1 cellular context compared by ENCODE assay signal in genomic region chr17:57946798-57947358, GRCh38.
TF ChIP-seq lines count a peak whose summit lies in the region.

No MANE protein-coding gene starts in this region.

TF ChIP-seq in GM12878, 131 proteins besides CTCF, POLR2A, EP300 and RAD21 (continued from another document and continues in another):
- TF ChIP-seq IRF5 (IDR thresholded peaks at IDR 0.05; ENCODE audit: borderline replicate concordance): no peak
- no peak for TF ChIP-seq ZBTB33 (IDR thresholded peaks at IDR 0.05)
- TF ChIP-seq, protein P1, sequence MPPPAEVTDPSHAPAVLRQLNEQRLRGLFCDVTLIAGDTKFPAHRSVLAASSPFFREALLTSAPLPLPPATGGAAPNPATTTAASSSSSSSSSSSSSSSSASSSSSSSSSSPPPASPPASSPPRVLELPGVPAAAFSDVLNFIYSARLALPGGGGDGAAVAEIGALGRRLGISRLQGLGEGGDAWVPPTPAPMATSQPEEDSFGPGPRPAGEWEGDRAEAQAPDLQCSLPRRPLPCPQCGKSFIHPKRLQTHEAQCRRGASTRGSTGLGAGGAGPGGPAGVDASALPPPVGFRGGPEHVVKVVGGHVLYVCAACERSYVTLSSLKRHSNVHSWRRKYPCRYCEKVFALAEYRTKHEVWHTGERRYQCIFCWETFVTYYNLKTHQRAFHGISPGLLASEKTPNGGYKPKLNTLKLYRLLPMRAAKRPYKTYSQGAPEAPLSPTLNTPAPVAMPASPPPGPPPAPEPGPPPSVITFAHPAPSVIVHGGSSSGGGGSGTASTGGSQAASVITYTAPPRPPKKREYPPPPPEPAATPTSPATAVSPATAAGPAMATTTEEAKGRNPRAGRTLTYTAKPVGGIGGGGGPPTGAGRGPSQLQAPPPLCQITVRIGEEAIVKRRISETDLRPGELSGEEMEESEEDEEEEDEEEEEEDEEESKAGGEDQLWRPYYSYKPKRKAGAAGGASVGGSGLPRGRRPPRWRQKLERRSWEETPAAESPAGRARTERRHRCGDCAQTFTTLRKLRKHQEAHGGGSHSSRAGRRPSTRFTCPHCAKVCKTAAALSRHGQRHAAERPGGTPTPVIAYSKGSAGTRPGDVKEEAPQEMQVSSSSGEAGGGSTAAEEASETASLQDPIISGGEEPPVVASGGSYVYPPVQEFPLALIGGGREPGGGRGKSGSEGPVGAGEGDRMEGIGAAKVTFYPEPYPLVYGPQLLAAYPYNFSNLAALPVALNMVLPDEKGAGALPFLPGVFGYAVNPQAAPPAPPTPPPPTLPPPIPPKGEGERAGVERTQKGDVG (CRISPR knock-in tag; IDR thresholded peaks at IDR 0.05): no peak
- peak; percentile 85 for TF ChIP-seq NFIC (IDR thresholded peaks at IDR 0.05; ENCODE audit: low read depth, low read length)
- peak; percentile 63; the same call in 1 of the 2 replicates for TF ChIP-seq FOXM1 (IDR thresholded peaks at IDR 0.05; ENCODE audit: low read depth, low read length)
- no peak for TF ChIP-seq BMI1 (IDR thresholded peaks at IDR 0.05; ENCODE audit: borderline replicate concordance)
- 0 out of 2 replicates have a peak, but pooled peaks have one; percentile 45 for TF ChIP-seq CHD2 (IDR thresholded peaks at IDR 0.05; ENCODE audit: borderline replicate concordance, low read depth, low read length)
- TF ChIP-seq PML (IDR thresholded peaks at IDR 0.05; ENCODE audit: low read length): peak; percentile 27; the same call in 1 of the 2 replicates
- peak; percentile 62; the same call in 1 of the 2 replicates for TF ChIP-seq CBFB (IDR thresholded peaks at IDR 0.05; ENCODE audit: low read depth)
- peak; percentile 89 for TF ChIP-seq TCF12 (IDR thresholded peaks at IDR 0.05; ENCODE audit: low read depth, low read length)
- TF ChIP-seq NRF1 (conservative IDR thresholded peaks at IDR 0.05; ENCODE audit: low read depth, low read length): no peak
- TF ChIP-seq STAT3 (IDR thresholded peaks at IDR 0.05; ENCODE audit: low read depth, low read length): no peak
- no peak for TF ChIP-seq FOS (IDR thresholded peaks at IDR 0.05; ENCODE audit: borderline replicate concordance, extremely low read depth, insufficient read length)
- TF ChIP-seq ZBTB11 (CRISPR knock-in tag; IDR thresholded peaks at IDR 0.05): no peak
- TF ChIP-seq, protein P2, sequence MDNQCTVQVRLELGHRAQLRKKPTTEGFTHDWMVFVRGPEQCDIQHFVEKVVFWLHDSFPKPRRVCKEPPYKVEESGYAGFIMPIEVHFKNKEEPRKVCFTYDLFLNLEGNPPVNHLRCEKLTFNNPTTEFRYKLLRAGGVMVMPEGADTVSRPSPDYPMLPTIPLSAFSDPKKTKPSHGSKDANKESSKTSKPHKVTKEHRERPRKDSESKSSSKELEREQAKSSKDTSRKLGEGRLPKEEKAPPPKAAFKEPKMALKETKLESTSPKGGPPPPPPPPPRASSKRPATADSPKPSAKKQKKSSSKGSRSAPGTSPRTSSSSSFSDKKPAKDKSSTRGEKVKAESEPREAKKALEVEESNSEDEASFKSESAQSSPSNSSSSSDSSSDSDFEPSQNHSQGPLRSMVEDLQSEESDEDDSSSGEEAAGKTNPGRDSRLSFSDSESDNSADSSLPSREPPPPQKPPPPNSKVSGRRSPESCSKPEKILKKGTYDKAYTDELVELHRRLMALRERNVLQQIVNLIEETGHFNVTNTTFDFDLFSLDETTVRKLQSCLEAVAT (IDR thresholded peaks at IDR 0.05): peak; percentile 62; the same call in 1 of the 2 replicates
- TF ChIP-seq CREM (IDR thresholded peaks at IDR 0.05; ENCODE audit: low read depth): peak; percentile 56; the same call in 1 of the 2 replicates
- TF ChIP-seq ESRRA (IDR thresholded peaks at IDR 0.05; ENCODE audit: low read length): no peak
- TF ChIP-seq PBX3 (IDR thresholded peaks at IDR 0.05; ENCODE audit: insufficient replicate concordance, low read depth, low read length): peak; percentile 39
- peak in 1 of 2 experiments; percentile 50; a peak in 2 of 4 replicates for TF ChIP-seq BHLHE40 (IDR thresholded peaks at IDR 0.05; ENCODE audit: borderline replicate concordance in 1 of 2, low read depth in 2 of 2, low read length in 1 of 2)
- TF ChIP-seq, protein P3, sequence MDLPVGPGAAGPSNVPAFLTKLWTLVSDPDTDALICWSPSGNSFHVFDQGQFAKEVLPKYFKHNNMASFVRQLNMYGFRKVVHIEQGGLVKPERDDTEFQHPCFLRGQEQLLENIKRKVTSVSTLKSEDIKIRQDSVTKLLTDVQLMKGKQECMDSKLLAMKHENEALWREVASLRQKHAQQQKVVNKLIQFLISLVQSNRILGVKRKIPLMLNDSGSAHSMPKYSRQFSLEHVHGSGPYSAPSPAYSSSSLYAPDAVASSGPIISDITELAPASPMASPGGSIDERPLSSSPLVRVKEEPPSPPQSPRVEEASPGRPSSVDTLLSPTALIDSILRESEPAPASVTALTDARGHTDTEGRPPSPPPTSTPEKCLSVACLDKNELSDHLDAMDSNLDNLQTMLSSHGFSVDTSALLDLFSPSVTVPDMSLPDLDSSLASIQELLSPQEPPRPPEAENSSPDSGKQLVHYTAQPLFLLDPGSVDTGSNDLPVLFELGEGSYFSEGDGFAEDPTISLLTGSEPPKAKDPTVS (IDR thresholded peaks at IDR 0.05; ENCODE audit: low read depth, low read length): no peak
- peak; percentile 97 for TF ChIP-seq RUNX3 (IDR thresholded peaks at IDR 0.05; ENCODE audit: low read length)
- TF ChIP-seq MTA3 (IDR thresholded peaks at IDR 0.05; ENCODE audit: borderline replicate concordance, low read length): peak; percentile 89; the same call in 1 of the 2 replicates
- TF ChIP-seq POU2F2 (IDR thresholded peaks at IDR 0.05; ENCODE audit: borderline replicate concordance, low read depth, low read length): no peak
- TF ChIP-seq, protein P4, sequence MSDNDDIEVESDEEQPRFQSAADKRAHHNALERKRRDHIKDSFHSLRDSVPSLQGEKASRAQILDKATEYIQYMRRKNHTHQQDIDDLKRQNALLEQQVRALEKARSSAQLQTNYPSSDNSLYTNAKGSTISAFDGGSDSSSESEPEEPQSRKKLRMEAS (IDR thresholded peaks at IDR 0.05; ENCODE audit: low read depth, low read length): 0 out of 2 replicates have a peak, but pooled peaks have one; percentile 13
- TF ChIP-seq MYB (IDR thresholded peaks at IDR 0.05; ENCODE audit: borderline replicate concordance, low read depth, low read length): no peak
- TF ChIP-seq EGR1 (IDR thresholded peaks at IDR 0.05; ENCODE audit: borderline replicate concordance in 1 of 2, low read depth in 2 of 2, low read length in 2 of 2): no peak
- no peak for TF ChIP-seq LARP7 (IDR thresholded peaks at IDR 0.05)
- TF ChIP-seq, protein P5, sequence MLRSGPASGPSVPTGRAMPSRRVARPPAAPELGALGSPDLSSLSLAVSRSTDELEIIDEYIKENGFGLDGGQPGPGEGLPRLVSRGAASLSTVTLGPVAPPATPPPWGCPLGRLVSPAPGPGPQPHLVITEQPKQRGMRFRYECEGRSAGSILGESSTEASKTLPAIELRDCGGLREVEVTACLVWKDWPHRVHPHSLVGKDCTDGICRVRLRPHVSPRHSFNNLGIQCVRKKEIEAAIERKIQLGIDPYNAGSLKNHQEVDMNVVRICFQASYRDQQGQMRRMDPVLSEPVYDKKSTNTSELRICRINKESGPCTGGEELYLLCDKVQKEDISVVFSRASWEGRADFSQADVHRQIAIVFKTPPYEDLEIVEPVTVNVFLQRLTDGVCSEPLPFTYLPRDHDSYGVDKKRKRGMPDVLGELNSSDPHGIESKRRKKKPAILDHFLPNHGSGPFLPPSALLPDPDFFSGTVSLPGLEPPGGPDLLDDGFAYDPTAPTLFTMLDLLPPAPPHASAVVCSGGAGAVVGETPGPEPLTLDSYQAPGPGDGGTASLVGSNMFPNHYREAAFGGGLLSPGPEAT (IDR thresholded peaks at IDR 0.05; ENCODE audit: low read depth): peak; percentile 81
- no peak for TF ChIP-seq PAX8 (IDR thresholded peaks at IDR 0.05)
- TF ChIP-seq SMARCA5 (IDR thresholded peaks at IDR 0.05): no peak
- TF ChIP-seq, protein P6, sequence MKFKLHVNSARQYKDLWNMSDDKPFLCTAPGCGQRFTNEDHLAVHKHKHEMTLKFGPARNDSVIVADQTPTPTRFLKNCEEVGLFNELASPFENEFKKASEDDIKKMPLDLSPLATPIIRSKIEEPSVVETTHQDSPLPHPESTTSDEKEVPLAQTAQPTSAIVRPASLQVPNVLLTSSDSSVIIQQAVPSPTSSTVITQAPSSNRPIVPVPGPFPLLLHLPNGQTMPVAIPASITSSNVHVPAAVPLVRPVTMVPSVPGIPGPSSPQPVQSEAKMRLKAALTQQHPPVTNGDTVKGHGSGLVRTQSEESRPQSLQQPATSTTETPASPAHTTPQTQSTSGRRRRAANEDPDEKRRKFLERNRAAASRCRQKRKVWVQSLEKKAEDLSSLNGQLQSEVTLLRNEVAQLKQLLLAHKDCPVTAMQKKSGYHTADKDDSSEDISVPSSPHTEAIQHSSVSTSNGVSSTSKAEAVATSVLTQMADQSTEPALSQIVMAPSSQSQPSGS (IDR thresholded peaks at IDR 0.05; ENCODE audit: low read length): peak; percentile 86
- TF ChIP-seq, protein P7, sequence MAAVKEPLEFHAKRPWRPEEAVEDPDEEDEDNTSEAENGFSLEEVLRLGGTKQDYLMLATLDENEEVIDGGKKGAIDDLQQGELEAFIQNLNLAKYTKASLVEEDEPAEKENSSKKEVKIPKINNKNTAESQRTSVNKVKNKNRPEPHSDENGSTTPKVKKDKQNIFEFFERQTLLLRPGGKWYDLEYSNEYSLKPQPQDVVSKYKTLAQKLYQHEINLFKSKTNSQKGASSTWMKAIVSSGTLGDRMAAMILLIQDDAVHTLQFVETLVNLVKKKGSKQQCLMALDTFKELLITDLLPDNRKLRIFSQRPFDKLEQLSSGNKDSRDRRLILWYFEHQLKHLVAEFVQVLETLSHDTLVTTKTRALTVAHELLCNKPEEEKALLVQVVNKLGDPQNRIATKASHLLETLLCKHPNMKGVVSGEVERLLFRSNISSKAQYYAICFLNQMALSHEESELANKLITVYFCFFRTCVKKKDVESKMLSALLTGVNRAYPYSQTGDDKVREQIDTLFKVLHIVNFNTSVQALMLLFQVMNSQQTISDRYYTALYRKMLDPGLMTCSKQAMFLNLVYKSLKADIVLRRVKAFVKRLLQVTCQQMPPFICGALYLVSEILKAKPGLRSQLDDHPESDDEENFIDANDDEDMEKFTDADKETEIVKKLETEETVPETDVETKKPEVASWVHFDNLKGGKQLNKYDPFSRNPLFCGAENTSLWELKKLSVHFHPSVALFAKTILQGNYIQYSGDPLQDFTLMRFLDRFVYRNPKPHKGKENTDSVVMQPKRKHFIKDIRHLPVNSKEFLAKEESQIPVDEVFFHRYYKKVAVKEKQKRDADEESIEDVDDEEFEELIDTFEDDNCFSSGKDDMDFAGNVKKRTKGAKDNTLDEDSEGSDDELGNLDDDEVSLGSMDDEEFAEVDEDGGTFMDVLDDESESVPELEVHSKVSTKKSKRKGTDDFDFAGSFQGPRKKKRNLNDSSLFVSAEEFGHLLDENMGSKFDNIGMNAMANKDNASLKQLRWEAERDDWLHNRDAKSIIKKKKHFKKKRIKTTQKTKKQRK (IDR thresholded peaks at IDR 0.05; ENCODE audit: low read depth, low read length): no peak
- no peak for TF ChIP-seq ATF3 (IDR thresholded peaks at IDR 0.05; ENCODE audit: borderline replicate concordance, extremely low read depth, low read depth, low read length)
